In genomic region chr15:57923750-57924149, GRCh38 we compare ENCODE assay signal across 16 cellular contexts.
DNase-seq lines count a peak whose midpoint lies in the region; ATAC-seq and TF ChIP-seq lines count a peak whose summit lies in the region.
"Had no signal": no experiment of that assay in that cellular context is flagged by ENCODE, and none has a peak within 500 bp of the region (broad histone marks: within the 10 kb centered on the region; RNA-seq: fewer than 3 reads in every experiment).

No MANE protein-coding gene starts in this region.

- H3K14ac ChIP-seq in neuronal stem cell (ENCODE audit: low read length): no peak overlapping the region

- intact Hi-C loops in colonic mucosa (cut with DNase I): no loop called here
- intact Hi-C loops in left ventricle myocardium superior (cut with micrococcal nuclease): no loop called here
- intact Hi-C loops in vagina (cut with DNase I): no loop called here

- H3K79me1 ChIP-seq in neuronal stem cell (ENCODE audit: low read depth, low read length): no peaks in the 10 kb centered on the region

- H3K27ac ChIP-seq in colonic mucosa (peak overlapping the region; percentile 59), vagina (peak overlapping the region; percentile 79), neuronal stem cell (replicated peaks; ENCODE audit: low read length) (no peak overlapping the region)
- H3K27ac ChIP-seq: dorsolateral prefrontal cortex, HL-60 had no signal

- no peak overlapping the region for H2AK5ac ChIP-seq in neuronal stem cell (ENCODE audit: low read depth, low read length)

- no peak overlapping the region for H2BK120ac ChIP-seq in neuronal stem cell (ENCODE audit: low read depth, low read length)

- DNase-seq in colonic mucosa: peak; percentile 63
- DNase-seq in left ventricle myocardium superior: no peak
- peak; percentile 10 for DNase-seq in pulmonary artery endothelial cell (ENCODE audit: low read depth, low spot score)
- no peak for DNase-seq in vagina (ENCODE audit: extremely low spot score in 2 of 2)
- DNase-seq in neuronal stem cell (ENCODE audit: low spot score): no peak
- no peak for DNase-seq in NCI-H2029 (lab: John Stamatoyannopoulos, UW)
- no peak for DNase-seq in nucleus accumbens (lab: John Stamatoyannopoulos, UW)
- DNase-seq: activated CD8-positive, alpha-beta memory T cell treated with anti-CD3 and anti-CD28 coated beads, Interleukin-2, amount 10 ng/mL, durations not matched to agents 7 days and 5 days; activated gamma-delta T cell; C1 segment of cervical spinal cord; dorsolateral prefrontal cortex; esophagus squamous epithelium; KG1; mesendoderm; NCI-H1105 treated with DMSO at 0.1 percent for 48 hours had no signal

- H3K9ac ChIP-seq in colonic mucosa (ENCODE audit: low read depth in 2 of 2, low read length in 2 of 2) (no peak overlapping the region), neuronal stem cell (ENCODE audit: low read depth, low read length, poor library complexity) (no peak overlapping the region)

- no peak for TF ChIP-seq POLR2A in vagina (IDR thresholded peaks at IDR 0.05)

- H3K9me3 ChIP-seq in colonic mucosa: no peaks in the 10 kb centered on the region
- no peaks in the 10 kb centered on the region for H3K9me3 ChIP-seq in vagina
- no peaks in the 10 kb centered on the region for H3K9me3 ChIP-seq in neuronal stem cell (replicated peaks in 1 of 2; ENCODE audit: control insufficient read depth in 2 of 2, insufficient read depth in 1 of 2, low read depth in 1 of 2, low read length in 2 of 2)
- H3K9me3 ChIP-seq: esophagus squamous epithelium had no signal

- no peak overlapping the region for H3K4me2 ChIP-seq in neuronal stem cell (ENCODE audit: insufficient read depth, low read length, poor library complexity, severe bottlenecking)

- WGBS in neuronal stem cell (ENCODE audit: extremely low coverage in 2 of 2, insufficient read length in 2 of 2, insufficient replicate concordance in 1 of 2), 2 donors: no CpG with 5 or more reads among the region's 3 CpGs

- H3K4me1 ChIP-seq in colonic mucosa: peaks cover 5% of the 10 kb centered on the region
- H3K4me1 ChIP-seq in vagina: peaks cover 42% of the 10 kb centered on the region
- no peaks in the 10 kb centered on the region for H3K4me1 ChIP-seq in neuronal stem cell (ENCODE audit: control insufficient read depth in 2 of 2, insufficient read depth in 1 of 2, low read depth in 1 of 2, low read length in 2 of 2)

- H3K4me3 ChIP-seq in colonic mucosa: no peak overlapping the region
- no peak overlapping the region for H3K4me3 ChIP-seq in vagina
- no peak overlapping the region for H3K4me3 ChIP-seq in neuronal stem cell (ENCODE audit: low read length in 2 of 2)
- H3K4me3 ChIP-seq: dorsolateral prefrontal cortex, esophagus squamous epithelium had no signal

- H4K91ac ChIP-seq in neuronal stem cell (ENCODE audit: low read depth, low read length, poor library complexity): no peak overlapping the region

- H3K18ac ChIP-seq in neuronal stem cell (ENCODE audit: low read length): no peak overlapping the region

- peak; percentile 53 for ATAC-seq in left ventricle myocardium superior
- ATAC-seq: activated CD8-positive, alpha-beta memory T cell treated with anti-CD3 and anti-CD28 coated beads, Interleukin-2, amount 10 ng/mL, durations not matched to agents 7 days and 5 days had no signal

- H3K36me3 ChIP-seq in colonic mucosa: no peaks in the 10 kb centered on the region
- H3K36me3 ChIP-seq in vagina: no peaks in the 10 kb centered on the region
- no peaks in the 10 kb centered on the region for H3K36me3 ChIP-seq in neuronal stem cell (replicated peaks in 1 of 2; ENCODE audit: control insufficient read depth in 2 of 2, insufficient read depth in 2 of 2, low read length in 2 of 2)
- H3K36me3 ChIP-seq: esophagus squamous epithelium had no signal

- H3K4ac ChIP-seq in neuronal stem cell (ENCODE audit: low read length): no peak overlapping the region

- no peak overlapping the region for H2BK12ac ChIP-seq in neuronal stem cell (ENCODE audit: low read length)

- H3K27me3 ChIP-seq in colonic mucosa: no peaks in the 10 kb centered on the region
- H3K27me3 ChIP-seq in vagina: no peaks in the 10 kb centered on the region
- H3K27me3 ChIP-seq in neuronal stem cell (ENCODE audit: control insufficient read depth in 3 of 3, insufficient read depth in 3 of 3, low read depth in 1 of 3, low read length in 3 of 3): no peaks in the 10 kb centered on the region
- H3K27me3 ChIP-seq: esophagus squamous epithelium had no signal

- H3K23ac ChIP-seq in neuronal stem cell (ENCODE audit: low read depth, low read length, poor library complexity): no peak overlapping the region

- TF ChIP-seq CTCF in colonic mucosa (IDR thresholded peaks at IDR 0.05): no peak
- TF ChIP-seq CTCF in vagina (IDR thresholded peaks at IDR 0.05): no peak

- H4K8ac ChIP-seq in neuronal stem cell (ENCODE audit: low read depth, low read length): no peak overlapping the region

- no peak overlapping the region for H2BK15ac ChIP-seq in neuronal stem cell (ENCODE audit: low read length)

- H2AFZ ChIP-seq in neuronal stem cell (ENCODE audit: low read length): no peak overlapping the region

- no peak overlapping the region for H2BK5ac ChIP-seq in neuronal stem cell (ENCODE audit: low read length)

Comparison
In these comparisons a context has a peak if more than half of its experiments do, and no peak if none do; other contexts are left out.
1. DNase-seq: peak in colonic mucosa (single experiment) and pulmonary artery endothelial cell (single experiment); none in left ventricle myocardium superior (single experiment), vagina (0 of 2), neuronal stem cell (single experiment), NCI-H2029 (single experiment) and nucleus accumbens (0 of 56).